ENCODE assay signal across 28 cellular contexts in genomic region chr2:176334729-176335128, GRCh38.
"Had no signal": no experiment of that assay in that cellular context is flagged by ENCODE, and none has a peak within 500 bp of the region (broad histone marks: within the 10 kb centered on the region; RNA-seq: fewer than 3 reads in every experiment).

No MANE protein-coding gene starts in this region.

- H3K4me2 ChIP-seq: smooth muscle cell had no signal

- H3K27ac ChIP-seq: neutrophil, pancreas, prostate gland, skin epidermis, spleen, suprapubic skin, testis, tibial artery, transverse colon, upper lobe of right lung, uterus had no signal

- DNase-seq: naive thymus-derived CD8-positive, alpha-beta T cell; nephron progenitor cell; nucleus accumbens; pancreas; right cardiac atrium; spleen; stimulated activated CD4-positive, alpha-beta T cell treated with anti-CD3 and anti-CD28 coated beads, Interleukin-12 subunit alpha, Interleukin-12 subunit beta, amount 100 ng/mL, for 4 hours; stimulated activated CD4-positive, alpha-beta T cell treated with anti-CD3 and anti-CD28 coated beads, Interleukin-1b, Interleukin-23, amount 100 ng/mL, for 48 hours; stimulated activated CD4-positive, alpha-beta T cell treated with anti-CD3 and anti-CD28 coated beads, Interleukin-4, amount 100 ng/mL, for 1 hour; stimulated activated CD4-positive, alpha-beta T cell treated with anti-CD3 and anti-CD28 coated beads, Interleukin-4, amount 100 ng/mL, for 4 hours; stimulated activated CD8-positive, alpha-beta memory T cell treated with anti-CD3 and anti-CD28 coated beads, Interleukin-4, amount 100 ng/mL, for 48 hours; stimulated activated naive CD4-positive, alpha-beta T cell; stimulated activated naive CD8-positive, alpha-beta T cell treated with anti-CD3 and anti-CD28 coated beads, Interleukin-15, amount 100 ng/mL, for 72 hours; stimulated activated naive CD8-positive, alpha-beta T cell treated with anti-CD3 and anti-CD28 coated beads, Interleukin-15, Interleukin-2, amounts not matched to agents 100 U/mL and 50 U/mL, for 24 hours; substantia nigra; testis; tibial artery; transverse colon; upper lobe of right lung; uterus had no signal

- H3K4me1 ChIP-seq: pancreas, spleen, suprapubic skin, testis, transverse colon, upper lobe of right lung, uterus had no signal

- H3K27me3 ChIP-seq: neutrophil, pancreas, spleen, suprapubic skin, testis, tibial artery, transverse colon, upper lobe of right lung, uterus had no signal

- ATAC-seq: naive thymus-derived CD8-positive, alpha-beta T cell; natural killer cell treated with Interleukin-12 subunit alpha and Interleukin-12 subunit beta and Interleukin-15 and Interleukin-18, amount 100 ng/mL, for 72 hours; pancreas; right cardiac atrium; sciatic nerve; stimulated activated memory B cell treated with anti-CD40 and anti-IgM and Interleukin-4, amounts not matched to agents 10 μg/mL and 1 μg/mL and 100 μg/mL, for 72 hours; stimulated activated naive CD8-positive, alpha-beta T cell treated with anti-CD3 and anti-CD28 coated beads, Interleukin-15, amount 100 ng/mL, for 72 hours; stimulated activated naive CD8-positive, alpha-beta T cell treated with anti-CD3 and anti-CD28 coated beads, Interleukin-15, Interleukin-2, amounts not matched to agents 100 U/mL and 50 U/mL, for 24 hours; upper lobe of right lung had no signal

- H3K36me3 ChIP-seq: neutrophil, prostate gland, uterus had no signal

- FAIRE-seq: pancreas had no signal

- H3K4me3 ChIP-seq: pancreas, prostate gland, skin epidermis, smooth muscle cell, spleen, suprapubic skin, testis, tibial artery, transverse colon, upper lobe of right lung, uterus had no signal

- H3K9me3 ChIP-seq: neutrophil, pancreas, prostate gland, spleen, suprapubic skin, testis, tibial artery, transverse colon, upper lobe of right lung, uterus had no signal
